Comparison of ENCODE assay signal across 8 cellular contexts in the genomic region with DNA sequence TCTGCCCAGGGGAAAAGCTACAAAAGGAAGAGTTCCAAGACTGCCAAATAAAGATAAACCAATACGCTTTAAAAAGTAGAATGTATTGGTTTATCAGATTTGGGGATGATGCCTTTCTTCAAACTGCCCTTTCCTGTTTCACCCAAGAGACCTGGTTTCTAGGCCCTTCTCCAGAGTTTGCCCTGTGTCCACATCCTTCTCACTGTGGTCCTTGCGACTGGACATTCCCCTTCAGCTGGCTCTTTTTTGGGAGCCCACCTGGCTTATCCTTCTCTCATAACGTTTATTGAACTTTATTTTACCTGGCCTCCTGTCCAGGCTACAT. TPM values are rescaled to one million over a fixed set of nuclear protein-coding genes. Genes with fewer than 3 reads are reported as not detected.
A peak's percentile ranks its signal among the peaks of the same experiment; 100 is the strongest.
DNase-seq lines count a peak whose midpoint lies in the region; ATAC-seq and TF ChIP-seq lines count a peak whose summit lies in the region.

No MANE protein-coding gene starts in this region.

- peaks cover 8% of the 10 kb centered on the region for H3K36me3 Mint-ChIP-seq in neural progenitor cell

- no peak for DNase-seq in neural progenitor cell (ENCODE audit: low spot score)
- DNase-seq in hippocampal formation (lab: John Stamatoyannopoulos, UW): no peak

- ATAC-seq in HG03159 (IDR thresholded peaks at IDR 0.05; ENCODE audit: unreplicated experiment): no peak
- no peak for ATAC-seq in HG03432 (IDR thresholded peaks at IDR 0.05; ENCODE audit: unreplicated experiment)
- no peak for ATAC-seq in GM21390 (IDR thresholded peaks at IDR 0.05; ENCODE audit: unreplicated experiment)

- H3K9ac ChIP-seq in BLaER1 treated with 17β-estradiol and CSF1 and Interleukin-3, amounts not matched to agents 10 nM and 100 nM: peak overlapping the region; percentile 79 to 94 (median 89)
- H3K9ac ChIP-seq in OCI-LY1 (ENCODE audit: low read length): peak overlapping the region; percentile 96
- H3K9ac ChIP-seq in endocrine pancreas (ENCODE audit: control insufficient read depth, insufficient read depth, low read length): peak overlapping the region; percentile 92
- peak overlapping the region; percentile 3 for H3K9ac ChIP-seq in neural progenitor cell

- peaks cover 18 to 37% (median 28%) of the 10 kb centered on the region in 10 experiments for H3K4me1 ChIP-seq in BLaER1 treated with 17β-estradiol and CSF1 and Interleukin-3, amounts not matched to agents 10 nM and 100 nM
- peaks cover 18% of the 10 kb centered on the region for H3K4me1 ChIP-seq in OCI-LY1 (ENCODE audit: insufficient read depth, low read length, severe bottlenecking)
- peaks cover 4% of the 10 kb centered on the region for H3K4me1 ChIP-seq in endocrine pancreas (ENCODE audit: control insufficient read depth, insufficient read depth, low read length)
- peaks cover 10% of the 10 kb centered on the region for H3K4me1 ChIP-seq in neural progenitor cell

- H3K27ac Mint-ChIP-seq in neural progenitor cell: peak overlapping the region; percentile 98

- no peaks in the 10 kb centered on the region for H4K20me1 ChIP-seq in BLaER1 treated with 17β-estradiol and CSF1 and Interleukin-3, amounts not matched to agents 10 nM and 100 nM
- H4K20me1 ChIP-seq in OCI-LY1 (ENCODE audit: insufficient read depth, low read length): no peaks in the 10 kb centered on the region
- no peaks in the 10 kb centered on the region for H4K20me1 ChIP-seq in neural progenitor cell (ENCODE audit: low read depth)

- H2AFZ ChIP-seq in OCI-LY1 (ENCODE audit: low read length) (no peak overlapping the region; the same call in 1 of the 2 replicates), neural progenitor cell (replicated peaks) (peak overlapping the region; percentile 28)

- no peaks in the 10 kb centered on the region for H3K27me3 Mint-ChIP-seq in neural progenitor cell (ENCODE audit: insufficient read depth, low read depth)

- peaks cover 23 to 40% (median 32%) of the 10 kb centered on the region in 11 experiments for H3K36me3 ChIP-seq in BLaER1 treated with 17β-estradiol and CSF1 and Interleukin-3, amounts not matched to agents 10 nM and 100 nM
- H3K36me3 ChIP-seq in OCI-LY1 (ENCODE audit: insufficient read depth, low read length) (peaks cover 7% of the 10 kb centered on the region; the same call in 1 of the 2 replicates), endocrine pancreas (ENCODE audit: control insufficient read depth, insufficient read depth, low read length) (no peaks in the 10 kb centered on the region), neural progenitor cell (no peaks in the 10 kb centered on the region)

- no peaks in the 10 kb centered on the region for H3K9me3 ChIP-seq in BLaER1 treated with 17β-estradiol and CSF1 and Interleukin-3, amounts not matched to agents 10 nM and 100 nM (replicated peaks in 1 of 11)
- no peaks in the 10 kb centered on the region for H3K9me3 ChIP-seq in OCI-LY1 (ENCODE audit: low read length)
- no peaks in the 10 kb centered on the region for H3K9me3 ChIP-seq in endocrine pancreas (ENCODE audit: control insufficient read depth, low read length)
- H3K9me3 ChIP-seq in neural progenitor cell (ENCODE audit: low read depth): no peaks in the 10 kb centered on the region

- no peaks in the 10 kb centered on the region for H3K9me3 Mint-ChIP-seq in neural progenitor cell

- H3K4me1 Mint-ChIP-seq in neural progenitor cell: peaks cover 23% of the 10 kb centered on the region

- H3K4me2 ChIP-seq in BLaER1 treated with 17β-estradiol and CSF1 and Interleukin-3, amounts not matched to agents 10 nM and 100 nM: peak overlapping the region; percentile 81 to 90 (median 87)
- H3K4me2 ChIP-seq in OCI-LY1 (ENCODE audit: low read length): peak overlapping the region; percentile 98
- peak overlapping the region; percentile 89 for H3K4me2 ChIP-seq in neural progenitor cell

- no peaks in the 10 kb centered on the region for H3K79me2 ChIP-seq in OCI-LY1 (ENCODE audit: insufficient read depth, low read length)
- peaks cover 16% of the 10 kb centered on the region for H3K79me2 ChIP-seq in neural progenitor cell (ENCODE audit: low read depth)

- peak overlapping the region; percentile 93 for H3K4me3 Mint-ChIP-seq in neural progenitor cell

- H3F3A ChIP-seq in OCI-LY1 (ENCODE audit: insufficient read depth, low read length) (no peaks in the 10 kb centered on the region), neural progenitor cell (ENCODE audit: low read depth) (peaks cover 6% of the 10 kb centered on the region)

- H3K4me3 ChIP-seq in BLaER1 treated with 17β-estradiol and CSF1 and Interleukin-3, amounts not matched to agents 10 nM and 100 nM: peak overlapping the region; percentile 64 to 92 (median 74)
- H3K4me3 ChIP-seq in OCI-LY1 (ENCODE audit: low read depth, low read length, poor library complexity, severe bottlenecking) (peak overlapping the region; percentile 85), endocrine pancreas (ENCODE audit: control insufficient read depth, insufficient read depth, low read length) (peak overlapping the region; percentile 57), neural progenitor cell (peak overlapping the region; percentile 54)

- no peak for TF ChIP-seq CTCF in OCI-LY1 (IDR thresholded peaks at IDR 0.05; ENCODE audit: low read length)
- TF ChIP-seq CTCF in neural progenitor cell (IDR thresholded peaks at IDR 0.05): no peak

- H3K27ac ChIP-seq in BLaER1 treated with 17β-estradiol and CSF1 and Interleukin-3, amounts not matched to agents 10 nM and 100 nM: peak overlapping the region; percentile 54 to 92 (median 88); a peak in 21 of 22 replicates
- no peak overlapping the region for H3K27ac ChIP-seq in OCI-LY1 (ENCODE audit: low read depth, low read length, poor library complexity, severe bottlenecking)
- H3K27ac ChIP-seq in neural progenitor cell: no peak overlapping the region

- no peaks in the 10 kb centered on the region for H3K27me3 ChIP-seq in BLaER1 treated with 17β-estradiol and CSF1 and Interleukin-3, amounts not matched to agents 10 nM and 100 nM
- H3K27me3 ChIP-seq in OCI-LY1 (ENCODE audit: insufficient read depth, low read length) (no peaks in the 10 kb centered on the region), endocrine pancreas (ENCODE audit: control insufficient read depth, insufficient read depth, low read length) (no peaks in the 10 kb centered on the region), neural progenitor cell (no peaks in the 10 kb centered on the region)

- no peaks in the 10 kb centered on the region for H3K9me2 ChIP-seq in OCI-LY1 (ENCODE audit: low read depth, low read length)

RNA-seq across cellular contexts. Expression of a gene that starts 0.5 kb away (rescaled TPM):
- 74.0 and 115 TPM in 2 replicates for total RNA-seq in neural progenitor cell (ENCODE audit: low replicate concordance)

RNA-seq across cellular contexts. Expression of a gene that starts 17.4 kb away (rescaled TPM):
- 61.4 and 109 TPM in 2 replicates for total RNA-seq in neural progenitor cell (ENCODE audit: low replicate concordance)

RNA-seq across cellular contexts. Expression of a gene that starts 24.3 kb away (rescaled TPM):
- total RNA-seq in neural progenitor cell (ENCODE audit: low replicate concordance): 19.0 and 29.2 TPM in 2 replicates

Comparison
In these comparisons a context has a peak if more than half of its experiments do, and no peak if none do; other contexts are left out.
1. H3K27ac ChIP-seq: peak in BLaER1 treated with 17β-estradiol and CSF1 and Interleukin-3, amounts not matched to agents 10 nM and 100 nM (11 of 11); none in OCI-LY1 (single experiment) and neural progenitor cell (single experiment).
2. H3K9ac ChIP-seq: peak in every context shown above with its lines; median percentile 96 in OCI-LY1; 92 in endocrine pancreas; 89 in BLaER1 treated with 17β-estradiol and CSF1 and Interleukin-3, amounts not matched to agents 10 nM and 100 nM; 3 in neural progenitor cell.
3. Peak in every context shown above with its lines, with median percentiles within 50 percentile points of each other: H3K4me2 ChIP-seq and H3K4me3 ChIP-seq.